In the genomic region with DNA sequence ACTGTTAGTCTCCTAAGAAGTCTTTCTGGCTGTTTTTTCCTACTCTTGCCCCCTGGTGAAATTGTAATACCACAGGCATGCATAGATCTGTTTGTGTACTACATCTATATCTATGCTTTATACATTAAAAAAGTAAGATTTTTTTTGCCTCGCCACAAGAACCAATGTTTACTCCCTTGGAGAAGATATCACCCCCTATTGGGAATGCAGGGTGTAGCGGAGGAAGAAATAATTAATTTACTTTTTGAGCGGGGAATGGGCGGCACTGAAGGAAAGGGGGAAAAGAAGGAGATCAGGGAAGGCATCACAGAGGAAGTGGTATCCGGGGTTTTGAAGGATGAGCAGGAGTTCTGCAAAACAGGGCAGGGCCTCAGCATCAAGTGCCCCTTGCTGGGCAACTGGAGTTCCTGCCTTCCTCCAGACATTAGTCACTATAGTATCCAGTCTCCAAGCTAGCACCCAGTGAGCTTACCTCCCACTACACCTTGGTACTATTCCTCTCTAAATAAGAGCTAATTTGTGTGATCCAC, we compare ENCODE assay signal across 19 cellular contexts.
"Had no signal": no experiment of that assay in that cellular context is flagged by ENCODE, and none has a peak within 500 bp of the region (broad histone marks: within the 10 kb centered on the region; RNA-seq: fewer than 3 reads in every experiment).

No MANE protein-coding gene starts in this region.

- H3K27ac ChIP-seq: body of pancreas, upper lobe of left lung had no signal

- H3K36me3 ChIP-seq: upper lobe of left lung had no signal

- FAIRE-seq: keratinocyte had no signal

- DNase-seq: activated CD4-positive, alpha-beta T cell treated with anti-CD3 and anti-CD28 coated beads, Interleukin-2, amount 10 ng/mL, durations not matched to agents 7 days and 5 days; activated CD4-positive, CD25-positive, alpha-beta regulatory T cell; activated effector memory CD4-positive, alpha-beta T cell treated with anti-CD3 and anti-CD28 coated beads, Interleukin-2, amount 50 U/mL, for 16 hours; activated T-cell treated with anti-CD3 and anti-CD28 coated beads, Interleukin-2, amount 50 U/mL, for 4 hours; amniotic stem cell; body of pancreas; foreskin melanocyte; left ventricle myocardium superior; mesenchymal stem cell; nephron progenitor cell; stimulated activated CD4-positive, alpha-beta T cell treated with anti-CD3 and anti-CD28 coated beads, Interleukin-2, amount 100 ng/mL, for 48 hours; stimulated activated CD8-positive, alpha-beta memory T cell treated with anti-CD3 and anti-CD28 coated beads, Interleukin-4, amount 100 ng/mL, for 48 hours; stimulated activated naive CD8-positive, alpha-beta T cell treated with anti-CD3 and anti-CD28 coated beads, Interleukin-15, Interleukin-2, amounts not matched to agents 100 U/mL and 50 U/mL, for 24 hours; T-helper 2 cell; upper lobe of left lung had no signal

- H3K9me3 ChIP-seq: body of pancreas, upper lobe of left lung had no signal

- H3K4me3 ChIP-seq: body of pancreas, upper lobe of left lung had no signal

- H3K9me3 Mint-ChIP-seq: activated CD4-positive, alpha-beta T cell treated with anti-CD3 and anti-CD28 coated beads, Interleukin-2, amount 10 ng/mL, durations not matched to agents 7 days and 5 days; activated naive CD4-positive, alpha-beta T cell treated with anti-CD3 and anti-CD28 coated beads, Interleukin-2, amount 50 U/mL, for 72 hours; activated T-cell treated with anti-CD3 and anti-CD28 coated beads, Interleukin-2, amount 50 U/mL, for 4 hours; central memory CD8-positive, alpha-beta T cell; nephron progenitor cell had no signal

- H3K36me3 Mint-ChIP-seq: activated naive CD4-positive, alpha-beta T cell treated with anti-CD3 and anti-CD28 coated beads, Interleukin-2, amount 50 U/mL, for 72 hours had no signal

- H3K4me3 Mint-ChIP-seq: activated CD4-positive, alpha-beta T cell treated with anti-CD3 and anti-CD28 coated beads, Interleukin-2, amount 10 ng/mL, durations not matched to agents 7 days and 5 days; activated T-cell treated with anti-CD3 and anti-CD28 coated beads, Interleukin-2, amount 50 U/mL, for 4 hours; central memory CD8-positive, alpha-beta T cell; dendritic cell treated with granulocyte-macrophage colony-stimulating factor and Interleukin-4, amounts not matched to agents 40 ng/mL and 50 ng/mL, for 4 days; nephron progenitor cell had no signal

- H3K27me3 ChIP-seq: body of pancreas, upper lobe of left lung had no signal

- ATAC-seq: activated naive CD4-positive, alpha-beta T cell treated with anti-CD3 and anti-CD28 coated beads, Interleukin-2, amount 50 U/mL, for 72 hours; activated T-cell treated with anti-CD3 and anti-CD28 coated beads, Interleukin-2, amount 50 U/mL, for 4 hours; body of pancreas; left ventricle myocardium superior; stimulated activated naive CD8-positive, alpha-beta T cell treated with anti-CD3 and anti-CD28 coated beads, Interleukin-15, Interleukin-2, amounts not matched to agents 100 U/mL and 50 U/mL, for 24 hours had no signal

- H3K27ac Mint-ChIP-seq: activated CD4-positive, alpha-beta T cell treated with anti-CD3 and anti-CD28 coated beads, Interleukin-2, amount 10 ng/mL, durations not matched to agents 7 days and 5 days; activated naive CD4-positive, alpha-beta T cell treated with anti-CD3 and anti-CD28 coated beads, Interleukin-2, amount 50 U/mL, for 72 hours; dendritic cell treated with granulocyte-macrophage colony-stimulating factor and Interleukin-4, amounts not matched to agents 40 ng/mL and 50 ng/mL, for 4 days; nephron progenitor cell had no signal

- H3K4me1 ChIP-seq: body of pancreas had no signal
